Comparison of ENCODE assay signal across 8 cellular contexts in the genomic region with DNA sequence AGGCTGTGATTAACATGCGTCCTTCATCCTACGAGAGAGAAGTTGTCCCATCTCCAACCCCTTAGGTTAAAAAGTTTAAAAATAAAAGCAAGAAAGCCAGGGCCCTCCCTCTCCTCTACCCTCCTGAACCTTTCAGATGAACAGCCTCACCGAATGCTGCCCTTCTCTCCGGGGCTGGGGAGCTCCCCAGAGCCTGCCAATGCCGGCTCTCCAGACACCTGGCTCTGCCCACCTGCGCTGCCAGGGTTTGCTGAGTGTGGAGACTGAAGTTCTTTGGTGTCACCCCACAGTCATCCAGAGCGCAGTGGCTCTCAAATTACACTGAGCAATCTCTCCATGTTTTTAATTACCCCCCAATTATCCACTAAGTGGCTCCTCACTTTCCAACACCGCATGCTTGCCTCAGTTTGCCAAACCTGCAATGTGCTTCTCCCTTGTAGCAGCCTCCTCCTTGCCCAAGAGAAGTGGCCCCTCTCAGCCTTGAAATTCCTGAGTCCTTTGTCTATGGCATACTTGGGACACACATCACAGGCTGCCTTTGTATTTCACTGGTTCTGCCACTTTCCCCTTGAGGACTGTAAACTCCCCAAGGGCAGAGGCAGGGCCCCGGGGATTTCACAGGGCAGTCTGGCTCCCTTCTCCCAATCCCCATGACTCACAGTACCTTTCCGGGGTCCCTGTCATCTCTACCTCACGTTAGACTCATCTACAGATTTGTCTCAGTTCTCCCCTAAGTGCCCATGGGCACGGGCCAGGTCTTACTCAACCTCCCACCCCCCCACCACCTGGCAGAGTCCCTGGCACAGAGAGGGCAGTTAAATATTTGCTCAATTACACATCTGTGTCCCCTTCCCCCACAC. TPM values are rescaled to one million over a fixed set of nuclear protein-coding genes. Genes with fewer than 3 reads are reported as not detected.
DNase-seq lines count a peak whose midpoint lies in the region; ATAC-seq and TF ChIP-seq lines count a peak whose summit lies in the region.

No MANE protein-coding gene starts in this region.

- TF ChIP-seq CTCF in A673 (conservative IDR thresholded peaks at IDR 0.05; ENCODE audit: low read depth, low read length) = no peak
- no peak for TF ChIP-seq CTCF in HEK293 (tag by site-specific recombination; IDR thresholded peaks at IDR 0.05)
- no peak for TF ChIP-seq CTCF in breast epithelium (IDR thresholded peaks at IDR 0.05)
- TF ChIP-seq CTCF in liver (IDR thresholded peaks at IDR 0.05; ENCODE audit: low read depth, low read length, missing input control) = no peak

- no peak for TF ChIP-seq POLR2A in breast epithelium (IDR thresholded peaks at IDR 0.05)

- H3K4me3 ChIP-seq in A673 (ENCODE audit: low read depth, low read length, poor library complexity, severe bottlenecking) = peak overlapping the region; percentile 99
- peak overlapping the region; percentile 94 for H3K4me3 ChIP-seq in HEK293 (ENCODE audit: low read depth, low read length)
- peak overlapping the region; percentile 81 to 100 (median 91) for H3K4me3 ChIP-seq in breast epithelium
- H3K4me3 ChIP-seq in liver (ENCODE audit: low read depth in 1 of 3, low read length in 3 of 3) = peak overlapping the region; percentile 82 to 100 (median 91)

- H3K4me1 ChIP-seq in A673 (ENCODE audit: insufficient read depth, low read length, poor library complexity, severe bottlenecking) (peaks cover 28% of the 10 kb centered on the region), HEK293 (ENCODE audit: control insufficient read depth, insufficient read depth, low read length) (peaks cover 12% of the 10 kb centered on the region; the same call in 1 of the 2 replicates), breast epithelium (peaks cover 0 to 17% of the 10 kb centered on the region in 2 donors), liver (ENCODE audit: control insufficient read depth in 4 of 4, insufficient read depth in 4 of 4, low read length in 3 of 4) (peaks cover 1 to 32% (median 26%) of the 10 kb centered on the region in 4 donors)

- CTCF ChIA-PET in A673 (lab: Charles Lee) = interaction anchor here (0.8 kb wide), 1 partner anchor 320 kb away, joined by 3 read pairs; no protein-coding TSS in a partner anchor
- CTCF ChIA-PET in HEK293 (lab: Yijun Ruan, JAX) = interaction anchor here (0.7 to 1.4 kb wide), 12 partner anchors 15 to 101 kb away, joined by 3 to 6 read pairs (median 3); no protein-coding TSS in a partner anchor

- peak overlapping the region; percentile 96 for H3K27ac Mint-ChIP-seq in T-helper 1 cell treated with Interleukin-12 subunit alpha and Interleukin-12 subunit beta and Interleukin-4 antibody, amounts not matched to agents 30 μg/mL and 1 μg/mL, for 36 hours

- DNase-seq in A673 (ENCODE audit: low spot score) (peak; percentile 55), breast epithelium (ENCODE audit: low spot score in 2 of 2) (peak; percentile 87 to 90)
- DNase-seq in stimulated activated CD8-positive, alpha-beta memory T cell treated with anti-CD3 and anti-CD28 coated beads, Interleukin-15, amount 100 ng/mL, for 48 hours (ENCODE audit: low read depth in 2 of 2) = peak; percentile 64 to 65

- H3K36me3 ChIP-seq in A673 (ENCODE audit: insufficient read depth, low read length, poor library complexity, severe bottlenecking) (no peaks in the 10 kb centered on the region), HEK293 (ENCODE audit: control insufficient read depth in 2 of 2, insufficient read depth in 1 of 2, low read length in 2 of 2) (peaks cover 9 to 14% of the 10 kb centered on the region in 2 experiments; a peak in 2 of 3 replicates), breast epithelium (no peaks in the 10 kb centered on the region), liver (ENCODE audit: control insufficient read depth in 4 of 4, insufficient read depth in 3 of 4, low read depth in 1 of 4, low read length in 3 of 4) (peaks cover 0 to 1% (median 0%) of the 10 kb centered on the region in 4 donors)

- H3K9me3 ChIP-seq in A673 (ENCODE audit: low read depth, low read length, poor library complexity, severe bottlenecking) (no peaks in the 10 kb centered on the region), HEK293 (ENCODE audit: control insufficient read depth, insufficient read depth, low read depth, low read length) (no peaks in the 10 kb centered on the region), breast epithelium (no peaks in the 10 kb centered on the region), liver (ENCODE audit: control insufficient read depth in 4 of 4, low read length in 3 of 4) (no peaks in the 10 kb centered on the region)

- POLR2A ChIA-PET in A673 (lab: Charles Lee; ENCODE audit: low non-redundant PET) (interaction anchor here (0.7 to 1.1 kb wide), 2 partner anchors 39 to 54 kb away, joined by 3 to 13 read pairs; no protein-coding TSS in a partner anchor), HEK293 (lab: Yijun Ruan, JAX) (interaction anchor here (0.7 to 3.3 kb wide), 14 partner anchors 10 to 85 kb away, joined by 3 to 45 read pairs (median 4); no protein-coding TSS in a partner anchor)

- peaks cover 30% of the 10 kb centered on the region for H3K36me3 Mint-ChIP-seq in T-helper 1 cell treated with Interleukin-12 subunit alpha and Interleukin-12 subunit beta and Interleukin-4 antibody, amounts not matched to agents 30 μg/mL and 1 μg/mL, for 36 hours (ENCODE audit: low read depth)

- no peaks in the 10 kb centered on the region for H3K27me3 Mint-ChIP-seq in T-helper 1 cell treated with Interleukin-12 subunit alpha and Interleukin-12 subunit beta and Interleukin-4 antibody, amounts not matched to agents 30 μg/mL and 1 μg/mL, for 36 hours (ENCODE audit: low read depth)

- peak overlapping the region; percentile 91 for H3K27ac ChIP-seq in A673 (ENCODE audit: low read depth, low read length, poor library complexity, severe bottlenecking)
- peak overlapping the region; percentile 95 for H3K27ac ChIP-seq in HEK293 (ENCODE audit: extremely low read depth, low read depth, low read length)
- H3K27ac ChIP-seq in breast epithelium = peak overlapping the region; percentile 96 to 99
- peak overlapping the region; percentile 93 to 100 for H3K27ac ChIP-seq in liver (ENCODE audit: low read depth in 1 of 2, low read length in 2 of 2)

- BruUV-seq in A673 (replicated peaks; lab: Mats Ljungman, UMichigan) = TSS peak; percentile 45

- H3K27me3 ChIP-seq in A673 (replicated peaks; ENCODE audit: insufficient read depth, low read depth, low read length, poor library complexity) (no peaks in the 10 kb centered on the region), breast epithelium (no peaks in the 10 kb centered on the region), liver (ENCODE audit: control insufficient read depth in 4 of 4, insufficient read depth in 4 of 4, low read length in 3 of 4) (no peaks in the 10 kb centered on the region)

- intact Hi-C loops in A673 (cut with micrococcal nuclease; ENCODE audit: unreplicated experiment) = loop anchor here (2.0 to 5.0 kb wide), 2 partner anchors 55 to 72 kb away; no protein-coding TSS in a partner anchor
- intact Hi-C loops in breast epithelium (cut with DNase I; ENCODE audit: low total_unique reads) = no loop called here

- TF ChIP-seq RAD21 in liver (IDR thresholded peaks at IDR 0.05) = peak; percentile 56 to 57

- H3K4me3 Mint-ChIP-seq in T-helper 1 cell treated with Interleukin-12 subunit alpha and Interleukin-12 subunit beta and Interleukin-4 antibody, amounts not matched to agents 30 μg/mL and 1 μg/mL, for 36 hours = peak overlapping the region; percentile 92

- H3K4me1 Mint-ChIP-seq in T-helper 1 cell treated with Interleukin-12 subunit alpha and Interleukin-12 subunit beta and Interleukin-4 antibody, amounts not matched to agents 30 μg/mL and 1 μg/mL, for 36 hours (ENCODE audit: low read depth) = peaks cover 49% of the 10 kb centered on the region

- no peak for ATAC-seq in HG02610 (IDR thresholded peaks at IDR 0.05; ENCODE audit: unreplicated experiment)
- no peak for ATAC-seq in HG03378 (IDR thresholded peaks at IDR 0.05; ENCODE audit: unreplicated experiment)

- H3K9ac ChIP-seq in liver (ENCODE audit: low read depth in 1 of 2, low read length in 2 of 2) = peak overlapping the region; percentile 87 to 97

- 4% methylated on average over 12 of the region's 12 CpGs for WGBS in liver

- H3K9me3 Mint-ChIP-seq in T-helper 1 cell treated with Interleukin-12 subunit alpha and Interleukin-12 subunit beta and Interleukin-4 antibody, amounts not matched to agents 30 μg/mL and 1 μg/mL, for 36 hours = no peaks in the 10 kb centered on the region

TF ChIP-seq in HEK293, 187 proteins besides CTCF, POLR2A, EP300 and RAD21 (continues in another document):
- peak; percentile 70 for TF ChIP-seq MZF1 (tag by site-specific recombination; IDR thresholded peaks at IDR 0.05; ENCODE audit: borderline replicate concordance)
- no peak for TF ChIP-seq ZNF747 (tag by site-specific recombination; IDR thresholded peaks at IDR 0.05)
- TF ChIP-seq KLF8 (tag by site-specific recombination; IDR thresholded peaks at IDR 0.05) = no peak
- 0 out of 2 replicates have a peak, but pooled peaks have one; percentile 37 for TF ChIP-seq SCRT2 (tag by site-specific recombination; IDR thresholded peaks at IDR 0.05)
- no peak for TF ChIP-seq ZNF585B (tag by site-specific recombination; IDR thresholded peaks at IDR 0.05)

TF ChIP-seq in liver, 16 proteins besides CTCF, POLR2A, EP300 and RAD21 (continues in another document):
- TF ChIP-seq, protein P1, sequence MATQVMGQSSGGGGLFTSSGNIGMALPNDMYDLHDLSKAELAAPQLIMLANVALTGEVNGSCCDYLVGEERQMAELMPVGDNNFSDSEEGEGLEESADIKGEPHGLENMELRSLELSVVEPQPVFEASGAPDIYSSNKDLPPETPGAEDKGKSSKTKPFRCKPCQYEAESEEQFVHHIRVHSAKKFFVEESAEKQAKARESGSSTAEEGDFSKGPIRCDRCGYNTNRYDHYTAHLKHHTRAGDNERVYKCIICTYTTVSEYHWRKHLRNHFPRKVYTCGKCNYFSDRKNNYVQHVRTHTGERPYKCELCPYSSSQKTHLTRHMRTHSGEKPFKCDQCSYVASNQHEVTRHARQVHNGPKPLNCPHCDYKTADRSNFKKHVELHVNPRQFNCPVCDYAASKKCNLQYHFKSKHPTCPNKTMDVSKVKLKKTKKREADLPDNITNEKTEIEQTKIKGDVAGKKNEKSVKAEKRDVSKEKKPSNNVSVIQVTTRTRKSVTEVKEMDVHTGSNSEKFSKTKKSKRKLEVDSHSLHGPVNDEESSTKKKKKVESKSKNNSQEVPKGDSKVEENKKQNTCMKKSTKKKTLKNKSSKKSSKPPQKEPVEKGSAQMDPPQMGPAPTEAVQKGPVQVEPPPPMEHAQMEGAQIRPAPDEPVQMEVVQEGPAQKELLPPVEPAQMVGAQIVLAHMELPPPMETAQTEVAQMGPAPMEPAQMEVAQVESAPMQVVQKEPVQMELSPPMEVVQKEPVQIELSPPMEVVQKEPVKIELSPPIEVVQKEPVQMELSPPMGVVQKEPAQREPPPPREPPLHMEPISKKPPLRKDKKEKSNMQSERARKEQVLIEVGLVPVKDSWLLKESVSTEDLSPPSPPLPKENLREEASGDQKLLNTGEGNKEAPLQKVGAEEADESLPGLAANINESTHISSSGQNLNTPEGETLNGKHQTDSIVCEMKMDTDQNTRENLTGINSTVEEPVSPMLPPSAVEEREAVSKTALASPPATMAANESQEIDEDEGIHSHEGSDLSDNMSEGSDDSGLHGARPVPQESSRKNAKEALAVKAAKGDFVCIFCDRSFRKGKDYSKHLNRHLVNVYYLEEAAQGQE (IDR thresholded peaks at IDR 0.05) = no peak
- no peak for TF ChIP-seq YY1 (IDR thresholded peaks at IDR 0.05)

RNA-seq across cellular contexts. Expression of a gene that starts 2.0 kb away (rescaled TPM):
- total RNA-seq in A673 (2021) (290 and 323 TPM in 2 replicates), breast epithelium (100 to 1,000 TPM; 169 to 392 (median 268) TPM), liver (100 to 1,000 TPM; 123 to 150 TPM)
- polyA plus RNA-seq in liver = 10 to 100 TPM; 32.3 to 74.1 TPM
